25 cellular contexts compared by ENCODE assay signal in genomic region chr22:28044546-28045173, GRCh38.
"Had no signal": no experiment of that assay in that cellular context is flagged by ENCODE, and none has a peak within 500 bp of the region (broad histone marks: within the 10 kb centered on the region; RNA-seq: fewer than 3 reads in every experiment).

No MANE protein-coding gene starts in this region.

- H3K36me3 Mint-ChIP-seq: activated naive CD4-positive, alpha-beta T cell treated with anti-CD3 and anti-CD28 coated beads, Interleukin-2, amount 50 U/mL, for 24 hours had no signal

- H3K4me3 ChIP-seq: breast epithelium, MG63, SJSA1 had no signal

- H3K9me3 Mint-ChIP-seq: activated naive CD4-positive, alpha-beta T cell treated with anti-CD3 and anti-CD28 coated beads, Interleukin-2, amount 50 U/mL, for 24 hours had no signal

- H3K9me3 ChIP-seq: breast epithelium, MG63, SJSA1 had no signal

- H3K4me3 Mint-ChIP-seq: activated CD8-positive, alpha-beta T cell treated with anti-CD3 and anti-CD28 coated beads, Interleukin-2, amount 10 ng/mL, durations not matched to agents 7 days and 5 days; activated naive CD4-positive, alpha-beta T cell treated with anti-CD3 and anti-CD28 coated beads, Interleukin-2, amount 50 U/mL, for 24 hours; T-helper 1 cell treated with Interleukin-12 subunit alpha and Interleukin-12 subunit beta and Interleukin-4 antibody, amounts not matched to agents 30 μg/mL and 1 μg/mL, for 36 hours had no signal

- ATAC-seq: activated CD4-positive, CD25-positive, alpha-beta regulatory T cell treated with anti-CD3 and anti-CD28 coated beads, Interleukin-2, amount 50 U/mL, for 24 hours; activated CD8-positive, alpha-beta T cell treated with anti-CD3 and anti-CD28 coated beads, Interleukin-2, amount 10 ng/mL, durations not matched to agents 7 days and 5 days; PC-3 had no signal

- H3K27ac Mint-ChIP-seq: activated CD8-positive, alpha-beta T cell treated with anti-CD3 and anti-CD28 coated beads, Interleukin-2, amount 10 ng/mL, durations not matched to agents 7 days and 5 days; activated naive CD4-positive, alpha-beta T cell treated with anti-CD3 and anti-CD28 coated beads, Interleukin-2, amount 50 U/mL, for 24 hours; T-helper 1 cell treated with Interleukin-12 subunit alpha and Interleukin-12 subunit beta and Interleukin-4 antibody, amounts not matched to agents 30 μg/mL and 1 μg/mL, for 36 hours had no signal

- H3K27me3 Mint-ChIP-seq: activated naive CD4-positive, alpha-beta T cell treated with anti-CD3 and anti-CD28 coated beads, Interleukin-2, amount 50 U/mL, for 24 hours had no signal

- H3K27ac ChIP-seq: breast epithelium, SJSA1 had no signal

- DNase-seq: activated CD4-positive, alpha-beta T cell treated with anti-CD3 and anti-CD28 coated beads for 4 hours; activated CD4-positive, alpha-beta T cell treated with anti-CD3 and anti-CD28 coated beads, Interleukin-2, amount 50 U/mL, for 4 hours; activated CD8-positive, alpha-beta memory T cell treated with anti-CD3 and anti-CD28 coated beads, Interleukin-2, amount 50 U/mL, for 48 hours; activated CD8-positive, alpha-beta T cell treated with anti-CD3 and anti-CD28 coated beads, Interleukin-2, amount 10 ng/mL, durations not matched to agents 7 days and 5 days; activated naive CD4-positive, alpha-beta T cell; activated T-cell treated with anti-CD3 and anti-CD28 coated beads, Interleukin-2, amount 50 U/mL, for 1 hour; aorta; caudate nucleus; MG63; MV-4-11; NCI-H1092 treated with DMSO at 0.1 percent for 48 hours; NCI-H1417 treated with DMSO at 0.1 percent for 48 hours; NCI-H187; NCI-H2081; NCI-H446; NCI-H524; NK-92 treated with Interleukin-12 subunit alpha and Interleukin-12 subunit beta, amount 100 ng/mL, for 24 hours; PC-3; SHP77; SW 1271 had no signal

- H3K4me1 ChIP-seq: breast epithelium, SJSA1 had no signal

- H3K27me3 ChIP-seq: breast epithelium, MG63, SJSA1 had no signal

- H3K4me1 Mint-ChIP-seq: activated naive CD4-positive, alpha-beta T cell treated with anti-CD3 and anti-CD28 coated beads, Interleukin-2, amount 50 U/mL, for 24 hours had no signal

- H3K36me3 ChIP-seq: breast epithelium, MG63, SJSA1 had no signal
